12 cellular contexts compared by ENCODE assay signal in the genomic region with DNA sequence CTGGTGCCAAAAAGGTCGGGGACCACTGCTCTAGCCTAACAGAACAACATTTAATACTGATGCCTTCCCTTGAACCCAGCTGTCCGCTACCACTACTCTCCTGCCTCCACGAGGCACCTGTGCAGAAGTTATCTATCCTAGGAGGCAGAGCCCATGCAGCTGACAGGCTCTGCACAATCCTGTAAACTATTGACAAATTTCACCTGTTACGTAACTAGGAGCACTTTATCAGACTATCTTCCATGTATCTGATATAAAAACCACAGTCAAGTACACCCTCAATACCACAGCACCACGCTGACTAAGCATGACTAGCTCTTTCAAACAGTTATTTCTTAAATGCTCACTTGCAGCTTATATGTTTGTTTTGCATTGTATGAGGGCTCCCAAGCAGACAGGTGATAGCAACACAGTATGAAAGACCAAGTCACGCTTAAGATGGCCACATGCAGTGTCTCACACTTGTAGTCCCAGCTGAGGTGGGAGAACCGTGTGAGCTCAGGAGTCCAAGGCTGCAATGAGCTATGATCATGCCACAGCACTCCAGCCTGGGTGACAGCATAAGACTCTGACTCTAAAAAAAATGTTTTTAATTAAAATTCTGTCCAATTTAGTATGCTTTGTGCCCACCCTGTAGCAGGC. TPM values are rescaled to one million over a fixed set of nuclear protein-coding genes. Genes with fewer than 3 reads are reported as not detected.
DNase-seq lines count a peak whose midpoint lies in the region; ATAC-seq and TF ChIP-seq lines count a peak whose summit lies in the region.
"Had no signal": no experiment of that assay in that cellular context is flagged by ENCODE, and none has a peak within 500 bp of the region (broad histone marks: within the 10 kb centered on the region; RNA-seq: fewer than 3 reads in every experiment).

No MANE protein-coding gene starts in this region.

- no peak overlapping the region for H3K27ac Mint-ChIP-seq in endodermal cell

- no peaks in the 10 kb centered on the region for H3K36me3 Mint-ChIP-seq in endodermal cell (ENCODE audit: low read depth)

- no peaks in the 10 kb centered on the region for H3K9me3 Mint-ChIP-seq in endodermal cell

- peaks cover 15% of the 10 kb centered on the region for H3K4me1 Mint-ChIP-seq in endodermal cell

- H3K4me3 ChIP-seq in choroid plexus epithelial cell (ENCODE audit: low read depth, low read length) (no peak overlapping the region), endodermal cell (ENCODE audit: low read length) (no peak overlapping the region)
- H3K4me3 ChIP-seq: esophagus squamous epithelium, suprapubic skin had no signal

- 94 to 95% methylated on average over 7 of the region's 7 CpGs for WGBS in endodermal cell (ENCODE audit: insufficient coverage in 1 of 2, insufficient read length in 1 of 2), 2 experiments

- no peak overlapping the region for H3K4me3 Mint-ChIP-seq in endodermal cell

- H3K9me3 ChIP-seq in endodermal cell (ENCODE audit: control insufficient read depth, low read length), result no peaks in the 10 kb centered on the region
- H3K9me3 ChIP-seq: esophagus squamous epithelium, suprapubic skin had no signal

- H3K27ac ChIP-seq in endodermal cell (ENCODE audit: low read depth, low read length), result no peak overlapping the region

- ATAC-seq in HG03342 (IDR thresholded peaks at IDR 0.05; ENCODE audit: unreplicated experiment) (no peak), GM21723 (IDR thresholded peaks at IDR 0.05; ENCODE audit: unreplicated experiment) (no peak), GM18517 (IDR thresholded peaks at IDR 0.05; ENCODE audit: unreplicated experiment) (no peak)

- no peaks in the 10 kb centered on the region for H3K36me3 ChIP-seq in endodermal cell (ENCODE audit: control insufficient read depth, insufficient read depth, low read length)

- DNase-seq in stimulated activated naive CD4-positive, alpha-beta T cell treated with Interleukin-2 at 50 U/mL for 16 hours (lab: John Stamatoyannopoulos, UW), result peak; percentile 28
- no peak for DNase-seq in stimulated activated naive CD4-positive, alpha-beta T cell (lab: John Stamatoyannopoulos, UW)
- DNase-seq in RKO (ENCODE audit: low spot score) (peak; percentile 35), choroid plexus epithelial cell (ENCODE audit: low read depth) (peak; percentile 75), endodermal cell (no peak)
- DNase-seq: esophagus squamous epithelium; occipital lobe; stimulated activated CD4-positive, alpha-beta T cell treated with anti-CD3 and anti-CD28 coated beads, Interleukin-4, amount 100 ng/mL, for 1 hour had no signal

- peaks cover 10% of the 10 kb centered on the region for H3K27me3 ChIP-seq in endodermal cell (ENCODE audit: control insufficient read depth, insufficient read depth, low read length, poor library complexity, severe bottlenecking)
- H3K27me3 ChIP-seq: esophagus squamous epithelium, suprapubic skin had no signal

- no peaks in the 10 kb centered on the region for H3K27me3 Mint-ChIP-seq in endodermal cell (ENCODE audit: insufficient read depth)

- H3K9ac ChIP-seq in endodermal cell (ENCODE audit: extremely low read depth, low read length, poor library complexity, severe bottlenecking), result no peak overlapping the region

- H3K4me1 ChIP-seq in endodermal cell (ENCODE audit: control insufficient read depth, insufficient read depth, low read length), result no peaks in the 10 kb centered on the region

- TF ChIP-seq CTCF in choroid plexus epithelial cell (conservative IDR thresholded peaks at IDR 0.05; ENCODE audit: low read depth, low read length), result no peak
- no peak for TF ChIP-seq CTCF in endodermal cell (conservative IDR thresholded peaks at IDR 0.05)

RNA-seq across cellular contexts. Expression of a gene that starts 4.5 kb away (rescaled TPM):
- total RNA-seq in endodermal cell, result 10 to 100 TPM; 15.7 to 19.0 TPM
- polyA plus RNA-seq in endodermal cell (2013, experiment 1 of 2), result 10.4 TPM
- polyA plus RNA-seq in endodermal cell (2013, experiment 2 of 2), result 11.9 TPM

RNA-seq across cellular contexts. Expression of a gene that starts 9.8 kb away (rescaled TPM):
- 1 to 10 TPM; 1.2 to 1.6 TPM for total RNA-seq in endodermal cell
- polyA plus RNA-seq in endodermal cell (2013, experiment 1 of 2), result 0.85 TPM
- 0.75 TPM for polyA plus RNA-seq in endodermal cell (2013, experiment 2 of 2)
- total RNA-seq: occipital lobe had no signal

RNA-seq across cellular contexts. Expression of a gene that starts 21.2 kb away (rescaled TPM):
- total RNA-seq in endodermal cell, result 10 to 100 TPM; 35.7 to 43.2 TPM
- 36.2 TPM for polyA plus RNA-seq in endodermal cell (2013, experiment 1 of 2)
- 33.2 TPM for polyA plus RNA-seq in endodermal cell (2013, experiment 2 of 2)

RNA-seq across cellular contexts. Expression of a gene that starts 22.0 kb away (rescaled TPM):
- 10 to 100 TPM; 21.9 to 29.1 TPM for total RNA-seq in endodermal cell
- 43.0 TPM for polyA plus RNA-seq in endodermal cell (2013, experiment 1 of 2)
- polyA plus RNA-seq in endodermal cell (2013, experiment 2 of 2), result 37.7 TPM

RNA-seq across cellular contexts. Expression of a gene that starts 32.4 kb away (rescaled TPM):
- total RNA-seq in endodermal cell, result not detected
- not detected for polyA plus RNA-seq in endodermal cell (2013, experiment 1 of 2)
- polyA plus RNA-seq in endodermal cell (2013, experiment 2 of 2), result not detected
- total RNA-seq: esophagus squamous epithelium, occipital lobe had no signal

Comparison
In these comparisons a context has a peak if more than half of its experiments do, and no peak if none do; other contexts are left out.
1. DNase-seq: peak in stimulated activated naive CD4-positive, alpha-beta T cell treated with Interleukin-2 at 50 U/mL for 16 hours (single experiment), RKO (single experiment) and choroid plexus epithelial cell (single experiment); none in stimulated activated naive CD4-positive, alpha-beta T cell (0 of 6) and endodermal cell (single experiment).